11 cellular contexts compared by ENCODE assay signal in the genomic region with DNA sequence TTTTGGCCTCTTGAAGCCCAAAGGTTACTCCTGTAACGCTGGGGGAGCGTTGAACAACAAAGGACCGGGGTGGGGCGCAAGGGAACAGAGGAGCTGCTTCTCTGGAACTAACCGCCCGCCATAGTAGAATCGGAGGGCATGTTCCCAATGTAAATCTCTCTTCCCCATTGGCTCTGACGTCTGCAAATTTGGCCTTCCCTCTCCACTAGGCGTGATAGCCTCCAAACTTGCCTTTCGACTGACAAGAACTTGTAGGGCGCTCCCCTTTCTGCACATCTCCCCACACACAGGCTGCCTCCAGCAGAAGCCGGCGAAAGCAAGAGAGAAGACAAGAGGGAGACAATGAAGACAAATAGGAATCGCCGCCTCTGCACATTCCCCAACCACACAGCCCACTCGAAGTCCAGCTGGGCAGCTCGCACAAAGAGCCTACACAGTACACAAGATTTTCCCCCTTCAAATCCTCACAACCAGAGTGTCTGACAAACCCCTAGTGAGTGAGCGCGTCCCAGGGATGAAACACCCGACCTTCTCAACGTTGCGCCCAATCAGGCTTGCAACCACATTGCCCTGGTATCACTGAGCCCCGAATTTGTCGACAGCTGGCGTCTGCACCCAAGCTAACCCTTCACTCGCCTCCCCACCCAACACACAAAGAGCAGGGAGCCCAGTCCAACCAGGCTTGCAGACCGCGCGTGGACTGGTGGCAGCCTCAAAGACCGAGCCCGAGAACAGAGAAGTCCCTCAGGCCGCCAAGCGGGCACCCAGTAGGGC. TPM values are rescaled to one million over a fixed set of nuclear protein-coding genes. Genes with fewer than 3 reads are reported as not detected.
DNase-seq lines count a peak whose midpoint lies in the region; ATAC-seq and TF ChIP-seq lines count a peak whose summit lies in the region.
"Had no signal": no experiment of that assay in that cellular context is flagged by ENCODE, and none has a peak within 500 bp of the region (broad histone marks: within the 10 kb centered on the region; RNA-seq: fewer than 3 reads in every experiment).

No MANE protein-coding gene starts in this region.

- H3K4me1 Mint-ChIP-seq in activated CD4-positive, alpha-beta memory T cell treated with anti-CD3 and anti-CD28 coated beads for 36 hours (ENCODE audit: low read depth): peaks cover 48% of the 10 kb centered on the region

- no peak overlapping the region for H3K9ac ChIP-seq in rectal smooth muscle tissue (ENCODE audit: low read length)

- H3K4me1 ChIP-seq in rectal smooth muscle tissue (ENCODE audit: control insufficient read depth, insufficient read depth, low read length): no peaks in the 10 kb centered on the region

- POLR2A ChIA-PET in activated CD4-positive, alpha-beta memory T cell treated with anti-CD3 and anti-CD28 coated beads for 36 hours (lab: Charles Lee): interaction anchor here (1.2 kb wide), 1 partner anchor 10 kb away, joined by 3 read pairs; no protein-coding TSS in a partner anchor

- H3K36me3 ChIP-seq in rectal smooth muscle tissue (ENCODE audit: control insufficient read depth, insufficient read depth, low read length): no peaks in the 10 kb centered on the region
- H3K36me3 ChIP-seq: thyroid gland had no signal

- H3K9me3 Mint-ChIP-seq in activated CD4-positive, alpha-beta memory T cell treated with anti-CD3 and anti-CD28 coated beads for 36 hours: no peaks in the 10 kb centered on the region

- CTCF ChIA-PET in activated CD4-positive, alpha-beta memory T cell treated with anti-CD3 and anti-CD28 coated beads for 36 hours (lab: Charles Lee): interaction anchor here (1.5 to 10.7 kb wide), 9 partner anchors 1116 to 1531 kb away, joined by 3 to 169 read pairs (median 24); no protein-coding TSS in a partner anchor

- intact Hi-C loops in activated CD4-positive, alpha-beta memory T cell treated with anti-CD3 and anti-CD28 coated beads for 36 hours (cut with micrococcal nuclease): loop anchor here (5.0 to 10.0 kb wide), 2 partner anchors 633 to 1530 kb away; no protein-coding TSS in a partner anchor

- ATAC-seq in HG03039 (IDR thresholded peaks at IDR 0.05; ENCODE audit: unreplicated experiment): no peak
- no peak for ATAC-seq in GM18498 (IDR thresholded peaks at IDR 0.05; ENCODE audit: unreplicated experiment)

- no peaks in the 10 kb centered on the region for H3K36me3 Mint-ChIP-seq in activated CD4-positive, alpha-beta memory T cell treated with anti-CD3 and anti-CD28 coated beads for 36 hours

- peaks cover 72% of the 10 kb centered on the region for H3K27me3 Mint-ChIP-seq in activated CD4-positive, alpha-beta memory T cell treated with anti-CD3 and anti-CD28 coated beads for 36 hours

- H3K4me3 ChIP-seq in foreskin fibroblast (ENCODE audit: low read depth in 1 of 2, low read length in 2 of 2): peak overlapping the region; percentile 80 to 100
- no peak overlapping the region for H3K4me3 ChIP-seq in rectal smooth muscle tissue (ENCODE audit: low read length)

- no peak overlapping the region for H3K27ac Mint-ChIP-seq in activated CD4-positive, alpha-beta memory T cell treated with anti-CD3 and anti-CD28 coated beads for 36 hours

- H3K4me3 Mint-ChIP-seq in activated CD4-positive, alpha-beta memory T cell treated with anti-CD3 and anti-CD28 coated beads for 36 hours: peak overlapping the region; percentile 35

- in situ Hi-C loops in GM13976 (cut with MboI; ENCODE audit: low sequenced_read_pairs, unreplicated experiment): loop anchor here (25.0 kb wide), 4 partner anchors 620 to 1345 kb away; no protein-coding TSS in a partner anchor

- TF ChIP-seq CTCF in GM13976 (IDR thresholded peaks at IDR 0.05; ENCODE audit: borderline replicate concordance, control extremely low read depth, extremely low read depth, insufficient read depth, missing control alignments) (no peak), foreskin fibroblast (IDR thresholded peaks at IDR 0.05; ENCODE audit: low read depth, low read length) (no peak)

- H3K27me3 ChIP-seq in rectal smooth muscle tissue (ENCODE audit: control insufficient read depth, insufficient read depth, low read length): no peaks in the 10 kb centered on the region
- H3K27me3 ChIP-seq: thyroid gland had no signal

- DNase-seq in GM13976 (ENCODE audit: low spot score): peak; percentile 32
- DNase-seq in activated CD4-positive, alpha-beta memory T cell treated with anti-CD3 and anti-CD28 coated beads for 36 hours: peak; percentile 22
- DNase-seq in foreskin fibroblast: peak; percentile 38 to 54
- no peak for DNase-seq in NCI-H510A (lab: John Stamatoyannopoulos, UW)
- DNase-seq in HT-29 (ENCODE audit: low spot score): no peak
- DNase-seq: midbrain, NCI-H1048 had no signal

- H3K27ac ChIP-seq in rectal smooth muscle tissue (ENCODE audit: low read depth, low read length): peak overlapping the region; percentile 80

RNA-seq across cellular contexts. Expression of a gene that starts 1.5 kb away (rescaled TPM):
- not detected for total RNA-seq in activated CD4-positive, alpha-beta memory T cell treated with anti-CD3 and anti-CD28 coated beads for 36 hours
- 0.05 TPM in 1 of 2 replicates, not detected in the other for total RNA-seq in HT-29 (2014; rRNA removed; shearing (Covaris generic))

RNA-seq across cellular contexts. Expression of a gene that starts 36.2 kb away (rescaled TPM):
- total RNA-seq in activated CD4-positive, alpha-beta memory T cell treated with anti-CD3 and anti-CD28 coated beads for 36 hours: 100 to 1,000 TPM; 564 to 566 TPM
- total RNA-seq in HT-29 (2014; rRNA removed; shearing (Covaris generic)): 122 and 123 TPM in 2 replicates

Comparison
In these comparisons a context has a peak if more than half of its experiments do, and no peak if none do; other contexts are left out.
1. DNase-seq: peak in GM13976 (single experiment), activated CD4-positive, alpha-beta memory T cell treated with anti-CD3 and anti-CD28 coated beads for 36 hours (single experiment) and foreskin fibroblast (2 of 2); none in NCI-H510A (single experiment) and HT-29 (single experiment).